In the genomic region with DNA sequence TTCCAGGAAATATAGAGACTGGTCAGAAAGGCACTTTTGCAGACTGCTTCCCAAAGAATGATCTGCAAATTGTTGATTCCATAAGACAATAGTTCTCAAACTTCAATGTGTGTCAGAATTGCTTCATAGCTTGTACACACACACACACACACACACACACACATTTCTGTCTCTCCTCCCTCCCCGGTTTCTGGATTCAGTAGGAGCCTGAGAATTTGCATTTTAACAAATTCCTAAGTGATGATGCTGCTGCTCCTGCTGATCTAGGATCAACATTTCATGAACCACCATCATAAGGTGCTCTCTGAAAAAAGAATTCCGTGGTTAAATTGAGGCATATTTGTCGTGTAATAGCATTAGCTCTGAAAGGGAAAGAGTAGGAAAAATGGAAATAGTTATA, we compare ENCODE assay signal across 12 cellular contexts. TPM values are rescaled to one million over a fixed set of nuclear protein-coding genes. Genes with fewer than 3 reads are reported as not detected.
DNase-seq lines count a peak whose midpoint lies in the region; ATAC-seq and TF ChIP-seq lines count a peak whose summit lies in the region.
"Had no signal": no experiment of that assay in that cellular context is flagged by ENCODE, and none has a peak within 500 bp of the region (broad histone marks: within the 10 kb centered on the region; RNA-seq: fewer than 3 reads in every experiment).

No MANE protein-coding gene starts in this region.

- H3K36me3 ChIP-seq in mesenchymal stem cell (ENCODE audit: control insufficient read depth in 1 of 2, insufficient read depth in 2 of 2, low read depth in 1 of 2, low read length in 2 of 2) (no peaks in the 10 kb centered on the region), tibial artery (no peaks in the 10 kb centered on the region)
- H3K36me3 ChIP-seq: WERI-Rb-1 had no signal

- ATAC-seq in HG02571 (IDR thresholded peaks at IDR 0.05; ENCODE audit: unreplicated experiment) (no peak), HG02588 (IDR thresholded peaks at IDR 0.05; ENCODE audit: unreplicated experiment) (no peak), HG03571 (IDR thresholded peaks at IDR 0.05; ENCODE audit: unreplicated experiment) (no peak)

- no TSS peak for BruUV-seq in Calu3 (replicated peaks; lab: Mats Ljungman, UMichigan)

- H3K4me3 Mint-ChIP-seq in Calu3 (ENCODE audit: low read depth, unreplicated experiment): no peak overlapping the region

- H3K14ac ChIP-seq in mesenchymal stem cell (ENCODE audit: low read length in 2 of 2): no peak overlapping the region

- no peak overlapping the region for H3K9ac ChIP-seq in mesenchymal stem cell (ENCODE audit: low read length)

- H3K27me3 ChIP-seq in mesenchymal stem cell (ENCODE audit: control insufficient read depth in 1 of 2, insufficient read depth in 1 of 2, low read length in 2 of 2) (no peaks in the 10 kb centered on the region), tibial artery (no peaks in the 10 kb centered on the region)
- H3K27me3 ChIP-seq: dorsolateral prefrontal cortex had no signal

- H2BK12ac ChIP-seq in mesenchymal stem cell (ENCODE audit: low read length in 2 of 2): no peak overlapping the region

- no peak overlapping the region for H3K4me3 ChIP-seq in mesenchymal stem cell (ENCODE audit: insufficient read depth in 1 of 2, low read depth in 1 of 2, low read length in 2 of 2)
- H3K4me3 ChIP-seq in tibial artery: no peak overlapping the region
- H3K4me3 ChIP-seq: dorsolateral prefrontal cortex had no signal

- H2AFZ ChIP-seq in mesenchymal stem cell (ENCODE audit: low read depth, low read length): no peak overlapping the region

- H3K23ac ChIP-seq in mesenchymal stem cell (ENCODE audit: low read length in 2 of 2): no peak overlapping the region

- H3K27me3 Mint-ChIP-seq in Calu3 (ENCODE audit: unreplicated experiment): no peaks in the 10 kb centered on the region

- intact Hi-C loops in Calu3 (cut with micrococcal nuclease; ENCODE audit: unreplicated experiment): loop anchor here (5.0 to 10.0 kb wide), 2 partner anchors 104 to 302 kb away; no protein-coding TSS in a partner anchor
- intact Hi-C loops in tibial artery (cut with DNase I; ENCODE audit: low total_unique reads): no loop called here

- H2BK5ac ChIP-seq in mesenchymal stem cell (ENCODE audit: low read depth, low read length, poor library complexity, severe bottlenecking): no peak overlapping the region

- CTCF ChIA-PET in Calu3 (lab: Charles Lee): no interaction called here

- H3K9me3 Mint-ChIP-seq in Calu3 (ENCODE audit: low read depth, unreplicated experiment): no peaks in the 10 kb centered on the region

- no peak overlapping the region for H4K91ac ChIP-seq in mesenchymal stem cell (ENCODE audit: low read length)

- peak; percentile 3 for DNase-seq in Calu3
- peak; percentile 17 to 79 for DNase-seq in NCI-H526 (lab: John Stamatoyannopoulos, UW)
- peak; percentile 47 for DNase-seq in dedifferentiated amniotic fluid mesenchymal stem cell (ENCODE audit: extremely low spot score)
- peak; percentile 28 for DNase-seq in mesenchymal stem cell
- no peak for DNase-seq in tibial artery
- DNase-seq: activated effector memory CD4-positive, alpha-beta T cell treated with Interleukin-2 at 50 U/mL for 16 hours; dorsolateral prefrontal cortex; stimulated activated CD4-positive, alpha-beta T cell treated with anti-CD3 and anti-CD28 coated beads, Interleukin-4, amount 100 ng/mL, for 1 hour; WERI-Rb-1 had no signal

- no peak overlapping the region for H3K18ac ChIP-seq in mesenchymal stem cell (ENCODE audit: low read depth in 1 of 2, low read length in 2 of 2)

- TF ChIP-seq CTCF in Calu3 (IDR thresholded peaks at IDR 0.05; ENCODE audit: unreplicated experiment): no peak
- no peak for TF ChIP-seq CTCF in tibial artery (IDR thresholded peaks at IDR 0.05)

- no peaks in the 10 kb centered on the region for H3K79me1 ChIP-seq in mesenchymal stem cell (replicated peaks; ENCODE audit: low read length, poor library complexity, severe bottlenecking)

- H3K4ac ChIP-seq in mesenchymal stem cell (ENCODE audit: low read depth in 1 of 2, low read length in 2 of 2): no peak overlapping the region

- no peak overlapping the region for H2AK5ac ChIP-seq in mesenchymal stem cell (ENCODE audit: low read length, severe bottlenecking)

- no peak overlapping the region for H4K8ac ChIP-seq in mesenchymal stem cell (ENCODE audit: low read length)

- H3K27ac ChIP-seq in mesenchymal stem cell (ENCODE audit: low read length, poor library complexity, severe bottlenecking): no peak overlapping the region
- H3K27ac ChIP-seq in tibial artery: no peak overlapping the region
- H3K27ac ChIP-seq: dorsolateral prefrontal cortex, WERI-Rb-1 had no signal

- H3K4me1 Mint-ChIP-seq in Calu3 (ENCODE audit: low read depth, unreplicated experiment): no peaks in the 10 kb centered on the region

- H3K9me3 ChIP-seq in mesenchymal stem cell (ENCODE audit: control insufficient read depth, low read length) (no peaks in the 10 kb centered on the region), tibial artery (no peaks in the 10 kb centered on the region)

- H3K4me1 ChIP-seq in mesenchymal stem cell (ENCODE audit: control insufficient read depth, insufficient read depth, low read depth, low read length) (no peaks in the 10 kb centered on the region), tibial artery (peaks cover 0 to 16% (median 12%) of the 10 kb centered on the region in 4 donors)

- H3K4me2 ChIP-seq in mesenchymal stem cell (ENCODE audit: low read length, poor library complexity, severe bottlenecking): no peak overlapping the region

- no peak overlapping the region for H3K27ac Mint-ChIP-seq in Calu3 (ENCODE audit: unreplicated experiment)

- H2BK15ac ChIP-seq in mesenchymal stem cell (ENCODE audit: low read depth, poor library complexity, severe bottlenecking): no peak overlapping the region

- H3K36me3 Mint-ChIP-seq in Calu3 (ENCODE audit: insufficient read depth, unreplicated experiment): no peaks in the 10 kb centered on the region

- no peak overlapping the region for H2BK120ac ChIP-seq in mesenchymal stem cell (ENCODE audit: low read depth, low read length)

- WGBS in mesenchymal stem cell: 0% methylated on average over 1 of the region's 3 CpGs

RNA-seq across cellular contexts. Expression of a gene that starts 35.3 kb away (rescaled TPM):
- 2.5 and 2.7 TPM in 2 replicates for total RNA-seq in Calu3 (2022)
- 3.3 TPM for polyA plus RNA-seq in mesenchymal stem cell (2013, experiment 1 of 2)
- 3.2 TPM for polyA plus RNA-seq in mesenchymal stem cell (2013, experiment 2 of 2)

RNA-seq across cellular contexts. Expression of a gene that starts 47.2 kb away (rescaled TPM):
- total RNA-seq in Calu3 (2022): 11.1 and 12.6 TPM in 2 replicates
- 27.5 TPM for polyA plus RNA-seq in mesenchymal stem cell (2013, experiment 1 of 2)
- 31.6 TPM for polyA plus RNA-seq in mesenchymal stem cell (2013, experiment 2 of 2)

Comparison
In these comparisons a context has a peak if more than half of its experiments do, and no peak if none do; other contexts are left out.
1. DNase-seq: peak in Calu3 (single experiment), NCI-H526 (2 of 2), dedifferentiated amniotic fluid mesenchymal stem cell (single experiment) and mesenchymal stem cell (single experiment); none in tibial artery (0 of 2).